ENCODE assay signal across 20 cellular contexts in genomic region chr9:95937131-95937530, GRCh38.
DNase-seq lines count a peak whose midpoint lies in the region; ATAC-seq, FAIRE-seq and TF ChIP-seq lines count a peak whose summit lies in the region.
"Had no signal": no experiment of that assay in that cellular context is flagged by ENCODE, and none has a peak within 500 bp of the region (broad histone marks: within the 10 kb centered on the region; RNA-seq: fewer than 3 reads in every experiment).

No MANE protein-coding gene starts in this region.

- TF ChIP-seq EP300 in H1 (IDR thresholded peaks at IDR 0.05; ENCODE audit: borderline replicate concordance in 1 of 2, low read depth in 2 of 2, low read length in 2 of 2): no peak

- H4K5ac ChIP-seq in IMR-90 (ENCODE audit: low read depth, low read length) (no peak overlapping the region; the same call in 1 of the 2 replicates), H1 (ENCODE audit: insufficient read length, low read depth, low read length) (no peak overlapping the region)

- H3K14ac ChIP-seq in IMR-90 (replicated peaks; ENCODE audit: low read depth, low read length): no peak overlapping the region
- H3K14ac ChIP-seq in H1 (ENCODE audit: insufficient read length): no peak overlapping the region

- H3K4me1 ChIP-seq in GM23338 (ENCODE audit: insufficient read depth): no peaks in the 10 kb centered on the region
- peaks cover 4% of the 10 kb centered on the region for H3K4me1 ChIP-seq in IMR-90 (ENCODE audit: control insufficient read depth, insufficient read depth, low read length)
- peaks cover 0 to 2% (median 0%) of the 10 kb centered on the region in 4 experiments; a peak in 2 of 7 replicates for H3K4me1 ChIP-seq in H1 (replicated peaks in 1 of 4; ENCODE audit: control insufficient read depth in 3 of 4, insufficient read depth in 4 of 4, low read length in 3 of 4)
- H3K4me1 ChIP-seq: BE2C had no signal

- H3K9me1 ChIP-seq in IMR-90 (ENCODE audit: insufficient read depth, low read length): peaks cover 4% of the 10 kb centered on the region; the same call in 1 of the 2 replicates

- no peaks in the 10 kb centered on the region for H3K9me2 ChIP-seq in GM23338 (ENCODE audit: insufficient read depth)

- POLR2A ChIA-PET in IMR-90 (lab: Charles Lee; ENCODE audit: unreplicated experiment) (no interaction called here), H1 (lab: Charles Lee; ENCODE audit: partially characterized antibody) (no interaction called here)

- no peak overlapping the region for H3K56ac ChIP-seq in IMR-90 (ENCODE audit: extremely low read depth, insufficient read depth, low read length)
- no peak overlapping the region for H3K56ac ChIP-seq in H1 (replicated peaks; ENCODE audit: insufficient read length, low read depth, low read length)

- H3K36me3 ChIP-seq in GM23338 (ENCODE audit: insufficient read depth) (peaks cover 17% of the 10 kb centered on the region; the same call in 1 of the 2 replicates), IMR-90 (ENCODE audit: control insufficient read depth, insufficient read depth, low read length) (peaks cover 17% of the 10 kb centered on the region), H1 (ENCODE audit: control insufficient read depth in 2 of 4, insufficient read depth in 4 of 4, low read length in 3 of 4) (peaks cover 0 to 26% (median 6%) of the 10 kb centered on the region in 4 experiments; a peak in 5 of 8 replicates)

- ATAC-seq in GM23338 (no peak), IMR-90 (ENCODE audit: low read depth) (no peak)
- ATAC-seq: Panc1, SK-N-SH treated with all-trans-retinoic acid at 6 μM for 48 hours, T-helper 17 cell had no signal

- in situ Hi-C loops in IMR-90 (cut with MboI; ENCODE audit: low sequenced_read_pairs): no loop called here

- intact Hi-C loops in IMR-90 (cut with micrococcal nuclease): no loop called here

- H3K27ac Mint-ChIP-seq in GM23338: peak overlapping the region; percentile 58; the same call in 1 of the 2 replicates
- H3K27ac Mint-ChIP-seq: CD4-positive, alpha-beta memory T cell; T-helper 17 cell had no signal

- no peak for TF ChIP-seq RAD21 in IMR-90 (IDR thresholded peaks at IDR 0.05; ENCODE audit: low read length)
- no peak for TF ChIP-seq RAD21 in H1 (IDR thresholded peaks at IDR 0.05 in 1 of 2, conservative IDR thresholded peaks at IDR 0.05 in 1 of 2; ENCODE audit: low read depth in 2 of 2, low read length in 2 of 2)

- no peak for FAIRE-seq in H1 (lab: Jason Lieb, UNC)

- H3K4ac ChIP-seq in IMR-90 (ENCODE audit: low read depth, low read length): no peak overlapping the region
- H3K4ac ChIP-seq in H1 (replicated peaks; ENCODE audit: insufficient read length, low read depth, low read length): no peak overlapping the region

- no peak overlapping the region for H2BK120ac ChIP-seq in IMR-90 (ENCODE audit: low read depth, low read length)
- no peak overlapping the region for H2BK120ac ChIP-seq in H1 (replicated peaks; ENCODE audit: low read depth, low read length)

- no peak overlapping the region for H2AK9ac ChIP-seq in IMR-90 (replicated peaks; ENCODE audit: low read depth, low read length, poor library complexity)

- no peak overlapping the region for H2BK15ac ChIP-seq in IMR-90 (ENCODE audit: low read depth, low read length)
- no peak overlapping the region for H2BK15ac ChIP-seq in H1 (ENCODE audit: low read length)

- no peaks in the 10 kb centered on the region for H3K23me2 ChIP-seq in H1 (ENCODE audit: low read depth, low read length)

- H4K91ac ChIP-seq in IMR-90 (ENCODE audit: insufficient read depth, low read depth, low read length): no peak overlapping the region; the same call in 1 of the 2 replicates
- H4K91ac ChIP-seq in H1 (replicated peaks; ENCODE audit: insufficient read length, low read length): no peak overlapping the region

- H2AFZ ChIP-seq in GM23338 (no peak overlapping the region), IMR-90 (replicated peaks; ENCODE audit: low read length, poor library complexity) (no peak overlapping the region), H1 (ENCODE audit: low read length) (no peak overlapping the region)

- H3K4me3 ChIP-seq in GM23338 (no peak overlapping the region), IMR-90 (ENCODE audit: insufficient read depth, low read depth, low read length) (no peak overlapping the region), H1 (ENCODE audit: extremely low read depth in 1 of 4, insufficient read depth in 2 of 4, low read depth in 3 of 4, low read length in 4 of 4) (no peak overlapping the region)
- H3K4me3 ChIP-seq: HAP-1 had no signal

- H3K9me3 Mint-ChIP-seq in GM23338: no peaks in the 10 kb centered on the region; the same call in 2 of the 3 replicates

- peak overlapping the region; percentile 23; the same call in 1 of the 2 replicates for H3K18ac ChIP-seq in IMR-90 (ENCODE audit: low read depth, low read length)
- no peak overlapping the region for H3K18ac ChIP-seq in H1 (ENCODE audit: extremely low read depth, low read length)

- TF ChIP-seq CTCF in GM23338 (conservative IDR thresholded peaks at IDR 0.05; ENCODE audit: low read depth in 2 of 2): no peak
- TF ChIP-seq CTCF in IMR-90 (conservative IDR thresholded peaks at IDR 0.05; ENCODE audit: low read depth, low read length): no peak
- no peak for TF ChIP-seq CTCF in H1 (IDR thresholded peaks at IDR 0.05; ENCODE audit: control extremely low read depth in 1 of 3, insufficient read depth in 1 of 3, low read depth in 1 of 3, low read length in 3 of 3)

- H4K8ac ChIP-seq in IMR-90 (ENCODE audit: low read depth in 2 of 2, low read length in 2 of 2) (peak overlapping the region in 1 of 2 experiments; percentile 19; a peak in 1 of 4 replicates), H1 (ENCODE audit: extremely low read depth, insufficient read depth, low read length) (no peak overlapping the region)

- BruUV-seq in IMR-90 (replicated peaks; lab: Mats Ljungman, UMichigan): no TSS peak

- no CpG with 5 or more reads among the region's 3 CpGs for WGBS in IMR-90 (ENCODE audit: extremely low coverage in 2 of 2, insufficient read length in 1 of 2), 2 experiments
- WGBS in H1 (ENCODE audit: extremely low coverage in 1 of 2, insufficient coverage in 1 of 2, insufficient read length in 1 of 2, insufficient replicate concordance in 2 of 2, low coverage in 1 of 2, low lambda C conversion rate in 2 of 2, missing lambda C conversion rate in 1 of 2), 2 experiments: 58% methylated on average over 3 of the region's 3 CpGs; no CpG with 5 or more reads in 1 of the 2 experiments

- CTCF ChIA-PET in IMR-90 (lab: Yijun Ruan, JAX) (no interaction called here), H1 (lab: Charles Lee; ENCODE audit: partially characterized antibody) (no interaction called here)

- peak overlapping the region; percentile 78 for H2BK5ac ChIP-seq in IMR-90 (ENCODE audit: low read depth, low read length, poor library complexity, severe bottlenecking)
- no peak overlapping the region for H2BK5ac ChIP-seq in H1 (ENCODE audit: low read depth, low read length)

- no peaks in the 10 kb centered on the region for H3K9me3 ChIP-seq in IMR-90 (ENCODE audit: control insufficient read depth, insufficient read depth, low read length)
- H3K9me3 ChIP-seq in H1 (ENCODE audit: insufficient read depth in 2 of 2, low read depth in 1 of 2, low read length in 1 of 2): no peaks in the 10 kb centered on the region
- H3K9me3 ChIP-seq: BE2C, HAP-1 had no signal

- peaks cover 15% of the 10 kb centered on the region for H3K4me1 Mint-ChIP-seq in GM23338

- H3K27me3 ChIP-seq in GM23338 (ENCODE audit: insufficient read depth) (no peaks in the 10 kb centered on the region), IMR-90 (ENCODE audit: control insufficient read depth, insufficient read depth, low read length) (no peaks in the 10 kb centered on the region), H1 (replicated peaks in 1 of 4; ENCODE audit: control insufficient read depth in 3 of 4, extremely low read depth in 1 of 4, insufficient read depth in 3 of 4, low read length in 3 of 4) (no peaks in the 10 kb centered on the region)
- H3K27me3 ChIP-seq: BE2C had no signal

- H3K4me2 ChIP-seq in GM23338 (no peak overlapping the region), IMR-90 (ENCODE audit: low read depth, low read length) (no peak overlapping the region), H1 (ENCODE audit: insufficient read depth in 1 of 2, low read depth in 2 of 2, low read length in 2 of 2) (no peak overlapping the region)

- H2BK20ac ChIP-seq in IMR-90 (ENCODE audit: low read depth, low read length) (peak overlapping the region; percentile 34; the same call in 1 of the 2 replicates), H1 (ENCODE audit: low read length) (no peak overlapping the region)

- no peak overlapping the region for H3K9ac ChIP-seq in IMR-90 (ENCODE audit: low read depth, low read length)
- H3K9ac ChIP-seq in H1 (replicated peaks in 1 of 4; ENCODE audit: extremely low read depth in 1 of 4, low read depth in 3 of 4, low read length in 3 of 4): no peak overlapping the region

- DNase-seq in GM23338 (ENCODE audit: low spot score): no peak
- DNase-seq in IMR-90: no peak
- DNase-seq in NCI-H526 treated with DMSO at 0.1 percent for 48 hours (lab: John Stamatoyannopoulos, UW): peak; percentile 24
- DNase-seq in H1 (ENCODE audit: low read depth in 1 of 2, low spot score in 2 of 2): no peak
- no peak for DNase-seq in cerebellum (ENCODE audit: low spot score)
- no peak for DNase-seq in activated naive CD4-positive, alpha-beta T cell treated with anti-CD3 and anti-CD28 coated beads, Interleukin-2, amount 50 U/mL, for 16 hours
- DNase-seq in hypothalamus (lab: John Stamatoyannopoulos, UW): no peak
- no peak for DNase-seq in NCI-H128 (lab: John Stamatoyannopoulos, UW; ENCODE audit: unreplicated experiment)
- DNase-seq: BE2C; CD4-positive, alpha-beta memory T cell; KBM-7; NCI-H1092; NCI-H2029; NCI-H345; NCI-H82; SHP77; T-helper 17 cell had no signal

- no peak overlapping the region for H2AK5ac ChIP-seq in IMR-90 (ENCODE audit: low read depth, low read length)
- no peak overlapping the region for H2AK5ac ChIP-seq in H1 (ENCODE audit: low read depth, low read length)

- TF ChIP-seq POLR2A in IMR-90 (IDR thresholded peaks at IDR 0.05; ENCODE audit: low read depth, low read length) (no peak), H1 (IDR thresholded peaks at IDR 0.05; ENCODE audit: control extremely low read depth in 1 of 2, low read depth in 2 of 2, low read length in 2 of 2) (no peak)

- H3K36me3 Mint-ChIP-seq in GM23338 (ENCODE audit: low read depth): peaks cover 44% of the 10 kb centered on the region

- H3K79me1 ChIP-seq in IMR-90 (ENCODE audit: low read depth in 1 of 2, low read length in 2 of 2) (peaks cover 0 to 7% of the 10 kb centered on the region in 2 experiments; a peak in 1 of 4 replicates), H1 (ENCODE audit: low read depth, low read length) (peaks cover 4% of the 10 kb centered on the region)

- no peak overlapping the region for H2BK12ac ChIP-seq in H1 (ENCODE audit: low read depth, low read length)

- no peak overlapping the region for H3K27ac ChIP-seq in GM23338 (ENCODE audit: low read depth)
- H3K27ac ChIP-seq in IMR-90 (ENCODE audit: insufficient read depth, low read length): no peak overlapping the region
- 0 out of 2 replicates have a peak overlapping the region, but pooled peaks have one; percentile 9 for H3K27ac ChIP-seq in H1 (ENCODE audit: low read depth, low read length)

- H4K20me1 ChIP-seq in GM23338 (replicated peaks; ENCODE audit: insufficient read depth) (no peaks in the 10 kb centered on the region; the same call in 1 of the 2 replicates), IMR-90 (ENCODE audit: insufficient read depth, low read length) (no peaks in the 10 kb centered on the region), H1 (replicated peaks in 1 of 2; ENCODE audit: control insufficient read depth in 1 of 2, insufficient read depth in 2 of 2, low read length in 2 of 2) (no peaks in the 10 kb centered on the region)

- H3K79me2 ChIP-seq in GM23338 (replicated peaks; ENCODE audit: insufficient read depth) (peaks cover 11% of the 10 kb centered on the region; the same call in 1 of the 2 replicates), H1 (ENCODE audit: control insufficient read depth in 1 of 2, insufficient read depth in 2 of 2, low read length in 2 of 2) (peaks cover 0 to 9% of the 10 kb centered on the region in 2 experiments; a peak in 1 of 4 replicates)

- no peaks in the 10 kb centered on the region for H3K27me3 Mint-ChIP-seq in GM23338 (ENCODE audit: insufficient read depth, low read depth, poor library complexity)
- H3K27me3 Mint-ChIP-seq: CD4-positive, alpha-beta memory T cell; T-helper 17 cell had no signal

- H3F3A ChIP-seq in GM23338 (replicated peaks; ENCODE audit: low read depth): no peaks in the 10 kb centered on the region

- H3K4me3 Mint-ChIP-seq in GM23338: no peak overlapping the region
- H3K4me3 Mint-ChIP-seq: CD4-positive, alpha-beta memory T cell; T-helper 17 cell had no signal

- H3K23ac ChIP-seq in IMR-90 (ENCODE audit: low read depth, low read length) (no peak overlapping the region), H1 (ENCODE audit: insufficient read length) (no peak overlapping the region)

- dilution Hi-C loops in IMR-90 (cut with HindIII; ENCODE audit: low sequenced_read_pairs, unreplicated experiment): no loop called here
